16 cellular contexts compared by ENCODE assay signal in the genomic region with DNA sequence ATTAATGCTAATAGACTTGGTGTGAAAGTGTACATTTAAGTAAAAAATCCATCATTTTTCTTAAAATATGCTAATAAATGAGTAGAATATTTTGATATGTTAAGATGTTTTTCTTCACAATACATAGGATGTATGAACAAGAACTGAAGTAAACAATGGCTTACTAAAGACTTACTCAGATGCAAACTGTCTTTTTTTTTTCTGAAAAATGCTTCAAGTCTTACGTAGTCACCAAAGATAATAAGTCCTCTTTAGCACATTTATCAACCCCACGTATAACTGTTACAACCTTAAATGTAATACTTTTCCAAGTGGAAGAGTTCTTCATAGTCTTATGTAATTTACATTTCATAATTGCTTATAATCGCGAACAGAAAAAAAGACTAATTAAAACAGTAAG. TPM values are rescaled to one million over a fixed set of nuclear protein-coding genes. Genes with fewer than 3 reads are reported as not detected.
DNase-seq lines count a peak whose midpoint lies in the region; ATAC-seq, FAIRE-seq and TF ChIP-seq lines count a peak whose summit lies in the region.
"Had no signal": no experiment of that assay in that cellular context is flagged by ENCODE, and none has a peak within 500 bp of the region (broad histone marks: within the 10 kb centered on the region; RNA-seq: fewer than 3 reads in every experiment).

No MANE protein-coding gene starts in this region.

- TF ChIP-seq CTCF in fibroblast of the aortic adventitia (IDR thresholded peaks at IDR 0.05; ENCODE audit: insufficient read depth, low read length) (no peak), uterus (IDR thresholded peaks at IDR 0.05) (no peak)

- H3K9me3 ChIP-seq in KOPT-K1 (ENCODE audit: insufficient read depth, low read length, poor library complexity, severe bottlenecking) (no peaks in the 10 kb centered on the region), uterus (no peaks in the 10 kb centered on the region)
- H3K9me3 ChIP-seq: Caco-2, HAP-1 had no signal

- no peak for TF ChIP-seq POLR2A in uterus (IDR thresholded peaks at IDR 0.05)

- H3K27me3 ChIP-seq in uterus, result no peaks in the 10 kb centered on the region

- H3K4me3 ChIP-seq in fibroblast of the aortic adventitia (ENCODE audit: low read depth, low read length) (no peak overlapping the region), uterus (no peak overlapping the region)
- H3K4me3 ChIP-seq: HAP-1 had no signal

- intact Hi-C loops in uterus (cut with DNase I; ENCODE audit: low total_unique reads), result no loop called here

- ATAC-seq in HG03469 (IDR thresholded peaks at IDR 0.05; ENCODE audit: unreplicated experiment) (no peak), GM18502 (IDR thresholded peaks at IDR 0.05; ENCODE audit: poor library complexity, unreplicated experiment) (no peak)

- H3K4me1 ChIP-seq in uterus, result peaks cover 0 to 10% of the 10 kb centered on the region in 2 donors
- H3K4me1 ChIP-seq: Caco-2, HAP-1 had no signal

- H3K36me3 ChIP-seq in KOPT-K1 (ENCODE audit: insufficient read depth, low read length) (no peaks in the 10 kb centered on the region; the same call in 1 of the 2 replicates), uterus (no peaks in the 10 kb centered on the region)
- H3K36me3 ChIP-seq: HAP-1 had no signal

- H3K27ac ChIP-seq in KOPT-K1 (ENCODE audit: low read depth, low read length, poor library complexity, severe bottlenecking) (peak overlapping the region; percentile 42), uterus (no peak overlapping the region)

- DNase-seq in fibroblast of the aortic adventitia (ENCODE audit: low read depth) (peak; percentile 41), uterus (no peak), activated gamma-delta T cell treated with Interleukin-2 at 50 U/mL for 16 hours (no peak)
- DNase-seq: Caco-2; CD4-positive, CD25-positive, alpha-beta regulatory T cell; EL; NCI-H187 treated with DMSO at 0.1 percent for 48 hours; NCI-H446; NK-92 treated with Interleukin-12 subunit alpha and Interleukin-12 subunit beta, amount 100 ng/mL, for 24 hours; OCI-M1 had no signal

- FAIRE-seq in TTC549 (lab: Jason Lieb, UNC), result peak; percentile 15

RNA-seq across cellular contexts. Expression of a gene that starts 54.8 kb away (rescaled TPM):
- 15.9 and 72.1 TPM in 2 replicates for total RNA-seq in fibroblast of the aortic adventitia (ENCODE audit: low replicate concordance)
- 10 to 100 TPM; 35.8 to 79.2 (median 66.1) TPM for total RNA-seq in uterus
- total RNA-seq: HT-29 had no signal
